In the genomic region with DNA sequence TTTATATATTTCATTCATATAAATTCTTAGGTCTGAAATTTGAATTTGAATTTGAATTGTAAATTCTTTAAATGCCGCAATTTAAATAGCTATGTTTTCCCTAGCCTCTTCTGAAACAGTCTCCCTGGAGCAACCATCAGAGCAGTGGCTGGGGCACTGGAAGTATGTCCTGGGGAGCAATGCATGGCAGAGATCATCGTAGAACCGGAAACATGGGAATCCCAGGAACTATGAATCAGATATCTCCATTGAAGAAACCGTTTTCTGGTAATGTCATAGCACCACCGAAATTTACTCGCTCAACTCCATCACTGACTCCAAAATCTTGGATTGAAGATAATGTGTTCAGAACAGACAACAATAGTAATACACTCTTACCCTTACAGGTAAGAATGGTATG, we compare ENCODE assay signal across 16 cellular contexts. TPM values are rescaled to one million over a fixed set of nuclear protein-coding genes. Genes with fewer than 3 reads are reported as not detected.
DNase-seq lines count a peak whose midpoint lies in the region; ATAC-seq and TF ChIP-seq lines count a peak whose summit lies in the region.
"Had no signal": no experiment of that assay in that cellular context is flagged by ENCODE, and none has a peak within 500 bp of the region (broad histone marks: within the 10 kb centered on the region; RNA-seq: fewer than 3 reads in every experiment).

No MANE protein-coding gene starts in this region.

- peak overlapping the region; percentile 76 for H3K4me2 ChIP-seq in Karpas-422 (ENCODE audit: low read depth, low read length, poor library complexity, severe bottlenecking)

- no peak overlapping the region for H3K27ac ChIP-seq in Karpas-422 (ENCODE audit: low read length)
- H3K27ac ChIP-seq in coronary artery: peak overlapping the region; percentile 47 to 100
- H3K27ac ChIP-seq in adrenal gland: no peak overlapping the region
- H3K27ac ChIP-seq in upper lobe of right lung: no peak overlapping the region
- H3K27ac ChIP-seq: PC-9 had no signal

- no peak overlapping the region for H3K9ac ChIP-seq in Karpas-422 (ENCODE audit: low read length)

- DNase-seq in Karpas-422 (no peak), coronary artery (ENCODE audit: low spot score) (no peak), neural crest cell (ENCODE audit: low read depth, low spot score) (no peak), adrenal gland (no peak), upper lobe of right lung (no peak), NCI-H774 (lab: John Stamatoyannopoulos, UW) (no peak)
- DNase-seq: activated CD4-positive, alpha-beta T cell treated with anti-CD3 and anti-CD28 coated beads, Interleukin-2, amount 50 U/mL, for 48 hours; activated gamma-delta T cell treated with Interleukin-2 at 50 U/mL for 16 hours; GF-D8; mammary epithelial cell; NCI-H2227 treated with DMSO at 0.1 percent for 48 hours; PC-9; stimulated activated CD4-positive, alpha-beta T cell treated with anti-CD3 and anti-CD28 coated beads, Interleukin-12 subunit alpha, Interleukin-12 subunit beta, amount 100 ng/mL, for 4 hours; T-helper 9 cell had no signal

- peak overlapping the region; percentile 60 for H3K4me3 Mint-ChIP-seq in neural crest cell

- no peaks in the 10 kb centered on the region for H3K9me3 Mint-ChIP-seq in neural crest cell

- H3K9me3 ChIP-seq in Karpas-422 (ENCODE audit: low read length): no peaks in the 10 kb centered on the region
- no peaks in the 10 kb centered on the region for H3K9me3 ChIP-seq in adrenal gland (replicated peaks in 1 of 3)
- H3K9me3 ChIP-seq in upper lobe of right lung: no peaks in the 10 kb centered on the region

- intact Hi-C loops in adrenal gland (cut with DNase I): loop anchor here in 1 of 2 donors (10.0 kb wide), 1 partner anchor 1352 kb away; no protein-coding TSS in a partner anchor
- intact Hi-C loops in upper lobe of right lung (cut with DNase I): no loop called here

- TF ChIP-seq POLR2A in GM18505 (IDR thresholded peaks at IDR 0.05; ENCODE audit: borderline replicate concordance, extremely low read depth, insufficient read depth, insufficient read length) (no peak), adrenal gland (IDR thresholded peaks at IDR 0.05) (no peak)

- H3K4me1 ChIP-seq in Karpas-422 (ENCODE audit: low read length) (peaks cover 30% of the 10 kb centered on the region), adrenal gland (replicated peaks in 1 of 2) (peaks cover 18 to 40% of the 10 kb centered on the region in 2 donors), upper lobe of right lung (peaks cover 37% of the 10 kb centered on the region)

- 0 out of 2 replicates have a peak, but pooled peaks cover 4% of the 10 kb centered on the region for H4K20me1 ChIP-seq in Karpas-422 (ENCODE audit: insufficient read depth, low read depth, low read length)

- H3K79me2 ChIP-seq in Karpas-422 (ENCODE audit: low read length): peaks cover 75% of the 10 kb centered on the region

- no peaks in the 10 kb centered on the region for H3K9me2 ChIP-seq in Karpas-422 (replicated peaks; ENCODE audit: insufficient read depth, low read length)

- H3K27me3 ChIP-seq in Karpas-422 (ENCODE audit: low read length): no peaks in the 10 kb centered on the region
- H3K27me3 ChIP-seq in adrenal gland: no peaks in the 10 kb centered on the region
- H3K27me3 ChIP-seq in upper lobe of right lung: no peaks in the 10 kb centered on the region

- WGBS in adrenal gland, 4 donors: 89 to 95% (median 93%) methylated on average over 6 of the region's 6 CpGs

- H3K4me1 Mint-ChIP-seq in neural crest cell: peaks cover 33% of the 10 kb centered on the region

- H3K27ac Mint-ChIP-seq in neural crest cell (ENCODE audit: unreplicated experiment): no peak overlapping the region

- ATAC-seq in GM18505 (IDR thresholded peaks at IDR 0.05; ENCODE audit: unreplicated experiment) (no peak), upper lobe of right lung (no peak)

- TF ChIP-seq CTCF in coronary artery (IDR thresholded peaks at IDR 0.05) (no peak), neural crest cell (conservative IDR thresholded peaks at IDR 0.05) (no peak), adrenal gland (IDR thresholded peaks at IDR 0.05) (no peak), upper lobe of right lung (IDR thresholded peaks at IDR 0.05) (no peak)

- H3K4me3 ChIP-seq in GM08714 (ENCODE audit: low read length): 0 out of 2 replicates have a peak overlapping the region, but pooled peaks have one; percentile 33
- 0 out of 2 replicates have a peak overlapping the region, but pooled peaks have one; percentile 13 for H3K4me3 ChIP-seq in Karpas-422 (ENCODE audit: low read length)
- H3K4me3 ChIP-seq in coronary artery: peak overlapping the region; percentile 37
- H3K4me3 ChIP-seq in adrenal gland: no peak overlapping the region
- no peak overlapping the region for H3K4me3 ChIP-seq in upper lobe of right lung

- H3K27me3 Mint-ChIP-seq in neural crest cell (ENCODE audit: low read depth): peaks cover 21% of the 10 kb centered on the region

- peaks cover 22% of the 10 kb centered on the region; the same call in 1 of the 2 replicates for H3K36me3 ChIP-seq in Karpas-422 (ENCODE audit: insufficient read depth, low read length)
- H3K36me3 ChIP-seq in adrenal gland (replicated peaks in 1 of 2): peaks cover 0 to 13% of the 10 kb centered on the region in 2 donors
- peaks cover 36% of the 10 kb centered on the region for H3K36me3 ChIP-seq in upper lobe of right lung

- H2AFZ ChIP-seq in Karpas-422 (ENCODE audit: low read length): no peak overlapping the region
- H2AFZ ChIP-seq: PC-9 had no signal

- H3K36me3 Mint-ChIP-seq in neural crest cell (ENCODE audit: low read depth): no peaks in the 10 kb centered on the region

RNA-seq across cellular contexts. Expression of a gene that starts 4.9 kb away (rescaled TPM):
- 5.0 and 7.3 TPM in 2 replicates for total RNA-seq in Karpas-422 (2014; rRNA removed; shearing (Covaris generic); ENCODE audit: low replicate concordance)
- total RNA-seq in neural crest cell (4.7 and 5.1 TPM in 2 replicates), adrenal gland (10 to 100 TPM in 5 of 8 donors, 1 to 10 TPM in 3; 6.3 to 15.8 (median 11.6) TPM), upper lobe of right lung (25.6 TPM)
- polyA plus RNA-seq in adrenal gland: 1 to 10 TPM; 3.2 to 6.2 (median 5.9) TPM

Comparison
In these comparisons a context has a peak if more than half of its experiments do, and no peak if none do; other contexts are left out.
1. H3K4me3 ChIP-seq: peak in GM08714 (single experiment), Karpas-422 (single experiment) and coronary artery (single experiment); none in adrenal gland (0 of 4) and upper lobe of right lung (single experiment).
2. H3K27ac ChIP-seq: peak in coronary artery (2 of 2); none in Karpas-422 (single experiment), adrenal gland (0 of 5) and upper lobe of right lung (single experiment).